In genomic region chr1:25876693-25877077, GRCh38 we compare ENCODE assay signal across 23 cellular contexts. TPM values are rescaled to one million over a fixed set of nuclear protein-coding genes. Genes with fewer than 3 reads are reported as not detected.
DNase-seq lines count a peak whose midpoint lies in the region; ATAC-seq, FAIRE-seq and TF ChIP-seq lines count a peak whose summit lies in the region.
"Had no signal": no experiment of that assay in that cellular context is flagged by ENCODE, and none has a peak within 500 bp of the region (broad histone marks: within the 10 kb centered on the region; RNA-seq: fewer than 3 reads in every experiment).

No MANE protein-coding gene starts in this region.

- H2AFZ ChIP-seq in H1 (ENCODE audit: low read length) (no peak overlapping the region), OCI-LY7 (ENCODE audit: low read length) (no peak overlapping the region)

- H4K91ac ChIP-seq in H1 (replicated peaks; ENCODE audit: insufficient read length, low read length): no peak overlapping the region

- no peak for TF ChIP-seq CTCF in breast epithelium (IDR thresholded peaks at IDR 0.05)
- TF ChIP-seq CTCF in MCF 10A (IDR thresholded peaks at IDR 0.05; ENCODE audit: unreplicated experiment): no peak
- TF ChIP-seq CTCF in H1 (IDR thresholded peaks at IDR 0.05; ENCODE audit: control extremely low read depth in 1 of 3, insufficient read depth in 1 of 3, low read depth in 1 of 3, low read length in 3 of 3): no peak
- TF ChIP-seq CTCF in neural crest cell (conservative IDR thresholded peaks at IDR 0.05): no peak
- no peak for TF ChIP-seq CTCF in vagina (IDR thresholded peaks at IDR 0.05)
- no peak for TF ChIP-seq CTCF in right atrium auricular region (IDR thresholded peaks at IDR 0.05)
- TF ChIP-seq CTCF in OCI-LY7 (conservative IDR thresholded peaks at IDR 0.05; ENCODE audit: low read length): no peak

- no peak for ATAC-seq in HG03571 (IDR thresholded peaks at IDR 0.05; ENCODE audit: unreplicated experiment)

- H3K9me3 Mint-ChIP-seq in MCF 10A (ENCODE audit: unreplicated experiment) (no peaks in the 10 kb centered on the region), neural crest cell (no peaks in the 10 kb centered on the region)
- H3K9me3 Mint-ChIP-seq: activated CD4-positive, alpha-beta T cell treated with anti-CD3 and anti-CD28 coated beads, Interleukin-2, amount 10 ng/mL, durations not matched to agents 24 days and 14 days had no signal

- H3K79me2 ChIP-seq in H1 (ENCODE audit: control insufficient read depth in 1 of 2, insufficient read depth in 2 of 2, low read length in 2 of 2) (no peaks in the 10 kb centered on the region), OCI-LY7 (ENCODE audit: insufficient read depth, low read depth, low read length) (no peaks in the 10 kb centered on the region)
- H3K79me2 ChIP-seq: parathyroid adenoma had no signal

- H3K27me3 Mint-ChIP-seq in MCF 10A (ENCODE audit: insufficient read depth, unreplicated experiment) (no peaks in the 10 kb centered on the region), neural crest cell (ENCODE audit: low read depth) (peaks cover 3% of the 10 kb centered on the region)

- peaks cover 8% of the 10 kb centered on the region for H3K23me2 ChIP-seq in H1 (ENCODE audit: low read depth, low read length)

- no peaks in the 10 kb centered on the region for H3K36me3 ChIP-seq in breast epithelium
- no peaks in the 10 kb centered on the region for H3K36me3 ChIP-seq in H1 (ENCODE audit: control insufficient read depth in 2 of 4, insufficient read depth in 4 of 4, low read length in 3 of 4)
- no peaks in the 10 kb centered on the region for H3K36me3 ChIP-seq in vagina
- no peaks in the 10 kb centered on the region for H3K36me3 ChIP-seq in right atrium auricular region
- no peaks in the 10 kb centered on the region for H3K36me3 ChIP-seq in OCI-LY7 (ENCODE audit: insufficient read depth, low read length)
- H3K36me3 ChIP-seq: BLaER1 treated with 17β-estradiol and CSF1 and Interleukin-3, amounts not matched to agents 10 nM and 100 nM had no signal

- no peak overlapping the region for H2BK120ac ChIP-seq in H1 (replicated peaks; ENCODE audit: low read depth, low read length)

- CTCF ChIA-PET in MCF 10A (lab: Yijun Ruan, JAX) (no interaction called here), H1 (lab: Charles Lee; ENCODE audit: partially characterized antibody) (interaction anchor here (0.8 to 4.0 kb wide), 5 partner anchors 11 to 121 kb away, joined by 3 to 25 read pairs (median 9); partner anchors contain the start of gene PAFAH2), OCI-LY7 (lab: Charles Lee; ENCODE audit: unreplicated experiment) (no interaction called here)

- H3K9me3 ChIP-seq in breast epithelium: no peaks in the 10 kb centered on the region
- H3K9me3 ChIP-seq in H1 (ENCODE audit: insufficient read depth in 2 of 2, low read depth in 1 of 2, low read length in 1 of 2): no peaks in the 10 kb centered on the region
- no peaks in the 10 kb centered on the region for H3K9me3 ChIP-seq in vagina
- no peaks in the 10 kb centered on the region for H3K9me3 ChIP-seq in right atrium auricular region
- H3K9me3 ChIP-seq in OCI-LY7 (ENCODE audit: low read length): no peaks in the 10 kb centered on the region
- H3K9me3 ChIP-seq: BLaER1 treated with 17β-estradiol and CSF1 and Interleukin-3, amounts not matched to agents 10 nM and 100 nM had no signal

- no peak overlapping the region; a peak in 1 of 7 replicates for H3K9ac ChIP-seq in H1 (replicated peaks in 1 of 4; ENCODE audit: extremely low read depth in 1 of 4, low read depth in 3 of 4, low read length in 3 of 4)
- H3K9ac ChIP-seq: parathyroid adenoma had no signal

- no peak overlapping the region for H3K14ac ChIP-seq in H1 (ENCODE audit: insufficient read length)

- 0 out of 2 replicates have a peak overlapping the region, but pooled peaks have one; percentile 73 for H2BK5ac ChIP-seq in H1 (ENCODE audit: low read depth, low read length)

- H3K4me1 ChIP-seq in breast epithelium (peaks cover 3 to 4% of the 10 kb centered on the region in 2 donors), H1 (replicated peaks in 1 of 4; ENCODE audit: control insufficient read depth in 3 of 4, insufficient read depth in 4 of 4, low read length in 3 of 4) (peaks cover 0 to 12% (median 8%) of the 10 kb centered on the region in 4 experiments; a peak in 5 of 7 replicates), vagina (peaks cover 45% of the 10 kb centered on the region), right atrium auricular region (peaks cover 0 to 20% of the 10 kb centered on the region in 2 donors), OCI-LY7 (ENCODE audit: insufficient read depth, low read length, poor library complexity, severe bottlenecking) (peaks cover 33% of the 10 kb centered on the region)

- H3K4me1 Mint-ChIP-seq in MCF 10A (ENCODE audit: insufficient read depth, unreplicated experiment) (peaks cover 14% of the 10 kb centered on the region), neural crest cell (peaks cover 16% of the 10 kb centered on the region)

- no peak overlapping the region for H3K56ac ChIP-seq in H1 (replicated peaks; ENCODE audit: insufficient read length, low read depth, low read length)

- TF ChIP-seq RAD21 in H1 (IDR thresholded peaks at IDR 0.05 in 1 of 2, conservative IDR thresholded peaks at IDR 0.05 in 1 of 2; ENCODE audit: low read depth in 2 of 2, low read length in 2 of 2): no peak

- no peak overlapping the region for H2AK5ac ChIP-seq in H1 (ENCODE audit: low read depth, low read length)

- TF ChIP-seq EP300 in H1 (IDR thresholded peaks at IDR 0.05; ENCODE audit: borderline replicate concordance in 1 of 2, low read depth in 2 of 2, low read length in 2 of 2): no peak

- H2BK15ac ChIP-seq in H1 (ENCODE audit: low read length): no peak overlapping the region

- TF ChIP-seq POLR2A in breast epithelium (IDR thresholded peaks at IDR 0.05) (no peak), H1 (IDR thresholded peaks at IDR 0.05; ENCODE audit: control extremely low read depth in 1 of 2, low read depth in 2 of 2, low read length in 2 of 2) (no peak), vagina (IDR thresholded peaks at IDR 0.05) (no peak)

- H3K27me3 ChIP-seq in breast epithelium (no peaks in the 10 kb centered on the region), H1 (replicated peaks in 1 of 4; ENCODE audit: control insufficient read depth in 3 of 4, extremely low read depth in 1 of 4, insufficient read depth in 3 of 4, low read length in 3 of 4) (peaks cover 0 to 3% (median 1%) of the 10 kb centered on the region in 4 experiments; a peak in 4 of 7 replicates), vagina (no peaks in the 10 kb centered on the region), right atrium auricular region (no peaks in the 10 kb centered on the region)

- no peak overlapping the region for H4K5ac ChIP-seq in H1 (ENCODE audit: insufficient read length, low read depth, low read length)

- intact Hi-C loops in breast epithelium (cut with DNase I; ENCODE audit: low total_unique reads) (no loop called here), MCF 10A (cut with micrococcal nuclease) (no loop called here), vagina (cut with DNase I) (no loop called here), OCI-LY7 (cut with micrococcal nuclease; ENCODE audit: unreplicated experiment) (no loop called here)

- no peak overlapping the region for H2BK20ac ChIP-seq in H1 (ENCODE audit: low read length)

- H3K4ac ChIP-seq in H1 (replicated peaks; ENCODE audit: insufficient read length, low read depth, low read length): no peak overlapping the region

- H3K79me1 ChIP-seq in H1 (ENCODE audit: low read depth, low read length): peaks cover 2% of the 10 kb centered on the region

- 86 to 100% methylated on average over 1 to 2 of the region's 2 CpGs for WGBS in H1 (ENCODE audit: extremely low coverage in 1 of 2, insufficient coverage in 1 of 2, insufficient read length in 1 of 2, insufficient replicate concordance in 2 of 2, low coverage in 1 of 2, low lambda C conversion rate in 2 of 2, missing lambda C conversion rate in 1 of 2), 2 experiments

- no peak overlapping the region for H3K4me3 ChIP-seq in breast epithelium
- H3K4me3 ChIP-seq in H1 (ENCODE audit: extremely low read depth in 1 of 4, insufficient read depth in 2 of 4, low read depth in 3 of 4, low read length in 4 of 4): peak overlapping the region in 1 of 4 experiments; percentile 69; a peak in 2 of 8 replicates
- H3K4me3 ChIP-seq in vagina: no peak overlapping the region
- H3K4me3 ChIP-seq in right atrium auricular region: no peak overlapping the region
- no peak overlapping the region for H3K4me3 ChIP-seq in OCI-LY7 (ENCODE audit: low read depth, low read length, poor library complexity, severe bottlenecking)
- H3K4me3 ChIP-seq: SK-N-MC had no signal

- H3K36me3 Mint-ChIP-seq in MCF 10A (ENCODE audit: insufficient read depth, unreplicated experiment) (peaks cover 3% of the 10 kb centered on the region), neural crest cell (ENCODE audit: low read depth) (no peaks in the 10 kb centered on the region)

- H3K27ac ChIP-seq in breast epithelium: peak overlapping the region; percentile 93 to 96
- no peak overlapping the region for H3K27ac ChIP-seq in H1 (ENCODE audit: low read depth, low read length)
- peak overlapping the region; percentile 85 for H3K27ac ChIP-seq in vagina
- H3K27ac ChIP-seq in right atrium auricular region: no peak overlapping the region
- H3K27ac ChIP-seq in OCI-LY7 (ENCODE audit: low read depth, low read length, poor library complexity, severe bottlenecking): no peak overlapping the region
- H3K27ac ChIP-seq: BLaER1 treated with 17β-estradiol and CSF1 and Interleukin-3, amounts not matched to agents 10 nM and 100 nM; SK-N-MC had no signal

- no peak overlapping the region for H3K27ac Mint-ChIP-seq in MCF 10A (ENCODE audit: low read depth, unreplicated experiment)
- H3K27ac Mint-ChIP-seq in neural crest cell (ENCODE audit: unreplicated experiment): no peak overlapping the region
- H3K27ac Mint-ChIP-seq: activated CD4-positive, alpha-beta T cell treated with anti-CD3 and anti-CD28 coated beads, Interleukin-2, amount 10 ng/mL, durations not matched to agents 24 days and 14 days had no signal

- H2BK12ac ChIP-seq in H1 (ENCODE audit: low read depth, low read length): no peak overlapping the region

- H3K4me2 ChIP-seq in H1 (ENCODE audit: insufficient read depth in 1 of 2, low read depth in 2 of 2, low read length in 2 of 2) (peak overlapping the region in 1 of 2 experiments; percentile 79; a peak in 1 of 4 replicates), OCI-LY7 (ENCODE audit: low read length) (no peak overlapping the region)

- H3K4me3 Mint-ChIP-seq in MCF 10A (ENCODE audit: unreplicated experiment) (no peak overlapping the region), neural crest cell (peak overlapping the region; percentile 82)

- no TSS peak for BruUV-seq in MCF 10A (replicated peaks; lab: Mats Ljungman, UMichigan)
- no TSS peak for BruUV-seq in OCI-LY7 (replicated peaks; lab: Mats Ljungman, UMichigan)

- no peak overlapping the region for H4K8ac ChIP-seq in H1 (ENCODE audit: extremely low read depth, insufficient read depth, low read length)

- no peaks in the 10 kb centered on the region for H3K9me2 ChIP-seq in OCI-LY7 (ENCODE audit: insufficient read depth, low read length)

- no peak overlapping the region for H3K23ac ChIP-seq in H1 (ENCODE audit: insufficient read length)

- POLR2A ChIA-PET in MCF 10A (lab: Yijun Ruan, JAX) (interaction anchor here (2.3 to 6.9 kb wide), 2 partner anchors 14 to 18 kb away, joined by 6 to 83 read pairs; no protein-coding TSS in a partner anchor), H1 (lab: Charles Lee; ENCODE audit: partially characterized antibody) (interaction anchor here (0.7 to 4.1 kb wide), 8 partner anchors 10 to 280 kb away, joined by 3 to 29 read pairs (median 10); no protein-coding TSS in a partner anchor), OCI-LY7 (lab: Charles Lee) (no interaction called here)

- H4K20me1 ChIP-seq in H1 (replicated peaks in 1 of 2; ENCODE audit: control insufficient read depth in 1 of 2, insufficient read depth in 2 of 2, low read length in 2 of 2) (no peaks in the 10 kb centered on the region), OCI-LY7 (ENCODE audit: insufficient read depth, low read length) (no peaks in the 10 kb centered on the region)

- no peak overlapping the region for H3K18ac ChIP-seq in H1 (ENCODE audit: extremely low read depth, low read length)

- DNase-seq in breast epithelium (ENCODE audit: low spot score in 2 of 2) (no peak), MCF 10A (ENCODE audit: unreplicated experiment) (no peak), H1 (ENCODE audit: low read depth in 1 of 2, low spot score in 2 of 2) (no peak), neural crest cell (ENCODE audit: low read depth, low spot score) (no peak), vagina (ENCODE audit: extremely low spot score in 2 of 2) (no peak), right atrium auricular region (ENCODE audit: low spot score) (no peak), OCI-LY7 (ENCODE audit: low spot score) (no peak)
- DNase-seq: activated CD4-positive, alpha-beta T cell treated with anti-CD3 and anti-CD28 coated beads, Interleukin-2, amount 10 ng/mL, durations not matched to agents 24 days and 14 days; activated CD8-positive, alpha-beta memory T cell treated with anti-CD3 and anti-CD28 coated beads, Interleukin-2, amount 50 U/mL, for 48 hours; activated naive CD4-positive, alpha-beta T cell treated with Interleukin-2 at 50 U/mL for 16 hours; DMS53; GM23248; Karpas-422; left cardiac atrium; midbrain; NCI-H1105; NCI-H2171 treated with DMSO at 0.1 percent for 48 hours; NCI-H774; stimulated activated CD4-positive, alpha-beta T cell treated with anti-CD3 and anti-CD28 coated beads, Interleukin-4, amount 100 ng/mL, for 24 hours had no signal

- no peak for FAIRE-seq in H1 (lab: Jason Lieb, UNC)

RNA-seq across cellular contexts. Expression of gene PAQR7, which starts 1.2 kb away (rescaled TPM):
- 1 to 10 TPM; 4.2 to 8.2 (median 7.2) TPM for total RNA-seq in breast epithelium
- 3.8 and 4.4 TPM in 2 replicates for total RNA-seq in MCF 10A (2022)
- total RNA-seq in H1 (2021; fragmentation: NEBNext Ultra II Directional; extraction: Animal tissue kit (Norgen Biotek cat#: 25700)): 7.3 and 7.7 TPM in 2 replicates
- 7.4 and 9.0 TPM in 2 replicates for polyA plus RNA-seq in H1 (2011; rRNA removed)
- 6.5 TPM for polyA plus RNA-seq in H1 (2011; cell fraction: cytosol; rRNA removed)
- 6.1 TPM for polyA plus RNA-seq in H1 (2011; cell fraction: nucleus; rRNA removed)
- 6.2 to 8.2 TPM (median 7.5 TPM) in 4 replicates for polyA plus RNA-seq in H1 (2012, experiment 1 of 2)
- 6.0 TPM for polyA plus RNA-seq in H1 (2012, experiment 2 of 2)
- 7.1 TPM for polyA plus RNA-seq in H1 (2013, experiment 1 of 2)
- polyA plus RNA-seq in H1 (2013, experiment 2 of 2): 8.3 TPM
- 10.1 and 10.5 TPM in 2 replicates for polyA minus RNA-seq in H1 (2011; rRNA and poly(A)+ RNA removed)
- polyA minus RNA-seq in H1 (2011; cell fraction: cytosol; rRNA and poly(A)+ RNA removed): 7.6 TPM
- polyA minus RNA-seq in H1 (2011; cell fraction: nucleus; rRNA and poly(A)+ RNA removed): 4.5 TPM
- total RNA-seq in neural crest cell: 12.7 and 13.3 TPM in 2 replicates
- 7.1 TPM for total RNA-seq in vagina
- 1 to 10 TPM in 1 of 2 donors, under 1 TPM in 1; 0.85 to 2.9 TPM for total RNA-seq in right atrium auricular region
- total RNA-seq in OCI-LY7 (2014; rRNA removed; shearing (Covaris generic)): 0.22 and 0.28 TPM in 2 replicates
- 1.3 and 1.8 TPM in 2 replicates for total RNA-seq in OCI-LY7 (2022)

RNA-seq across cellular contexts. Expression of gene AUNIP, which starts 17.4 kb away (rescaled TPM):
- total RNA-seq in breast epithelium: under 1 TPM in 2 of 3 donors, not detected in 1; 0.33 to 0.88 TPM
- 5.2 and 9.4 TPM in 2 replicates for total RNA-seq in MCF 10A (2022)
- 22.9 and 23.2 TPM in 2 replicates for total RNA-seq in H1 (2021; fragmentation: NEBNext Ultra II Directional; extraction: Animal tissue kit (Norgen Biotek cat#: 25700))
- 15.4 and 18.6 TPM in 2 replicates for polyA plus RNA-seq in H1 (2011; rRNA removed)
- polyA plus RNA-seq in H1 (2011; cell fraction: cytosol; rRNA removed): 16.5 TPM
- 13.9 TPM for polyA plus RNA-seq in H1 (2011; cell fraction: nucleus; rRNA removed)
- 14.8 to 20.4 TPM (median 15.7 TPM) in 4 replicates for polyA plus RNA-seq in H1 (2012, experiment 1 of 2)
- 12.1 TPM for polyA plus RNA-seq in H1 (2012, experiment 2 of 2)
- polyA plus RNA-seq in H1 (2013, experiment 1 of 2): 14.6 TPM
- 15.5 TPM for polyA plus RNA-seq in H1 (2013, experiment 2 of 2)
- polyA minus RNA-seq in H1 (2011; rRNA and poly(A)+ RNA removed): 19.1 and 23.3 TPM in 2 replicates
- 12.3 TPM for polyA minus RNA-seq in H1 (2011; cell fraction: cytosol; rRNA and poly(A)+ RNA removed)
- 29.0 TPM for polyA minus RNA-seq in H1 (2011; cell fraction: nucleus; rRNA and poly(A)+ RNA removed)
- total RNA-seq in neural crest cell: 13.6 and 15.2 TPM in 2 replicates
- total RNA-seq in vagina: 1.5 TPM
- total RNA-seq in right atrium auricular region: not detected
- 14.2 and 21.5 TPM in 2 replicates for total RNA-seq in OCI-LY7 (2014; rRNA removed; shearing (Covaris generic))
- 15.1 and 16.8 TPM in 2 replicates for total RNA-seq in OCI-LY7 (2022)

RNA-seq across cellular contexts. Expression of gene STMN1, which starts 29.5 kb away (rescaled TPM):
- total RNA-seq in breast epithelium (10 to 100 TPM; 23.9 to 33.8 (median 28.4) TPM), MCF 10A (2022) (99.3 and 137 TPM in 2 replicates), neural crest cell (934 and 986 TPM in 2 replicates), vagina (91.8 TPM), right atrium auricular region (10 to 100 TPM; 13.4 to 21.0 TPM), OCI-LY7 (2022) (847 and 1,062 TPM in 2 replicates)
- 561 and 564 TPM in 2 replicates for total RNA-seq in H1 (2021; fragmentation: NEBNext Ultra II Directional; extraction: Animal tissue kit (Norgen Biotek cat#: 25700))
- 78.4 and 116 TPM in 2 replicates for polyA plus RNA-seq in H1 (2011; rRNA removed)
- polyA plus RNA-seq in H1 (2011; cell fraction: cytosol; rRNA removed): 189 TPM
- polyA plus RNA-seq in H1 (2011; cell fraction: nucleus; rRNA removed): 60.2 TPM
- 352 to 483 TPM (median 373 TPM) in 4 replicates for polyA plus RNA-seq in H1 (2012, experiment 1 of 2)
- 113 TPM for polyA plus RNA-seq in H1 (2012, experiment 2 of 2)
- polyA plus RNA-seq in H1 (2013, experiment 1 of 2): 403 TPM
- 416 TPM for polyA plus RNA-seq in H1 (2013, experiment 2 of 2)
- polyA minus RNA-seq in H1 (2011; rRNA and poly(A)+ RNA removed): 28.0 and 32.8 TPM in 2 replicates
- 51.4 TPM for polyA minus RNA-seq in H1 (2011; cell fraction: cytosol; rRNA and poly(A)+ RNA removed)
- 64.6 TPM for polyA minus RNA-seq in H1 (2011; cell fraction: nucleus; rRNA and poly(A)+ RNA removed)
- total RNA-seq in OCI-LY7 (2014; rRNA removed; shearing (Covaris generic)): 730 and 1,134 TPM in 2 replicates

RNA-seq across cellular contexts. Expression of gene MTFR1L, which starts 56.9 kb away (rescaled TPM):
- total RNA-seq in breast epithelium: 10 to 100 TPM; 71.6 to 79.2 (median 75.4) TPM
- 39.3 and 42.2 TPM in 2 replicates for total RNA-seq in MCF 10A (2022)
- total RNA-seq in H1 (2021; fragmentation: NEBNext Ultra II Directional; extraction: Animal tissue kit (Norgen Biotek cat#: 25700)): 20.8 and 23.1 TPM in 2 replicates
- polyA plus RNA-seq in H1 (2011; rRNA removed): 23.1 and 39.9 TPM in 2 replicates
- 25.9 TPM for polyA plus RNA-seq in H1 (2011; cell fraction: cytosol; rRNA removed)
- polyA plus RNA-seq in H1 (2011; cell fraction: nucleus; rRNA removed): 27.3 TPM
- polyA plus RNA-seq in H1 (2012, experiment 1 of 2): 20.5 to 26.2 TPM (median 22.8 TPM) in 4 replicates
- polyA plus RNA-seq in H1 (2012, experiment 2 of 2): 21.2 TPM
- polyA plus RNA-seq in H1 (2013, experiment 1 of 2): 17.5 TPM
- 15.3 TPM for polyA plus RNA-seq in H1 (2013, experiment 2 of 2)
- polyA minus RNA-seq in H1 (2011; rRNA and poly(A)+ RNA removed): 23.2 and 27.4 TPM in 2 replicates
- polyA minus RNA-seq in H1 (2011; cell fraction: cytosol; rRNA and poly(A)+ RNA removed): 10.6 TPM
- 16.7 TPM for polyA minus RNA-seq in H1 (2011; cell fraction: nucleus; rRNA and poly(A)+ RNA removed)
- total RNA-seq in neural crest cell: 61.1 and 68.6 TPM in 2 replicates
- 55.7 TPM for total RNA-seq in vagina
- 100 to 1,000 TPM; 154 to 303 TPM for total RNA-seq in right atrium auricular region
- 33.6 and 35.3 TPM in 2 replicates for total RNA-seq in OCI-LY7 (2014; rRNA removed; shearing (Covaris generic))
- 43.4 and 51.2 TPM in 2 replicates for total RNA-seq in OCI-LY7 (2022)

Comparison
In these comparisons a context has a peak if more than half of its experiments do, and no peak if none do; other contexts are left out.
1. H3K27ac ChIP-seq: peak in breast epithelium (2 of 2) and vagina (single experiment); none in H1 (single experiment), right atrium auricular region (0 of 2) and OCI-LY7 (single experiment).